ENCODE assay signal across 1 cellular context in the genomic region with DNA sequence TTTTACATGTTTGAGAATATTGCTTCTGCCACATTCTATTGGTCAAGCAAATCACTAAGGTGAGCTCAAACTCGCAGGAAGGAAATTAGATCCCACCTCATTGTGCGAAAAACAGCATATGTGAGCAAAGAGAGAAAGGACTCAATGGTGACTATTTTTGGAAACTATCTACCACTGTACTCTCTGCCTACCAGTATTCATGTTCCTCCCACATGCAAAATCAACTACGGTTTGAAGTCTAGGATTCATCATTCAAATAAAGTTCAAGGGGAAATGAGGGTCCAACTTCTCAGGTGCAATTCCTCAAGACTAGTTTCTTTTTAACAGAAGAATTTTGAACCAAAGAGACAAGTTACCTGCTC.
TF ChIP-seq lines count a peak whose summit lies in the region.

No MANE protein-coding gene starts in this region.

TF ChIP-seq in endothelial cell of umbilical vein, 7 proteins besides CTCF, POLR2A, EP300 and RAD21:
- TF ChIP-seq JUN (IDR thresholded peaks at IDR 0.05; ENCODE audit: borderline replicate concordance, insufficient read depth, insufficient read length, low read depth) (no peak), EZH2 (IDR thresholded peaks at IDR 0.05; ENCODE audit: borderline replicate concordance, low read depth, low read length, severe bottlenecking) (no peak), POLR2AphosphoS5 (IDR thresholded peaks at IDR 0.05; ENCODE audit: insufficient read depth, low read depth, low read length) (no peak), FOS (IDR thresholded peaks at IDR 0.05; ENCODE audit: borderline replicate concordance, insufficient read depth, low read length) (no peak), MYC (IDR thresholded peaks at IDR 0.05; ENCODE audit: low read depth, low read length) (no peak), GATA2 (IDR thresholded peaks at IDR 0.05; ENCODE audit: insufficient read depth, insufficient read length, low read depth, low read length) (no peak)
- TF ChIP-seq, protein P1, sequence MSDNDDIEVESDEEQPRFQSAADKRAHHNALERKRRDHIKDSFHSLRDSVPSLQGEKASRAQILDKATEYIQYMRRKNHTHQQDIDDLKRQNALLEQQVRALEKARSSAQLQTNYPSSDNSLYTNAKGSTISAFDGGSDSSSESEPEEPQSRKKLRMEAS (IDR thresholded peaks at IDR 0.05; ENCODE audit: insufficient read depth, insufficient read length), result no peak
